17 cellular contexts compared by ENCODE assay signal in genomic region chr21:38954450-38955059, GRCh38.
DNase-seq lines count a peak whose midpoint lies in the region; ATAC-seq and TF ChIP-seq lines count a peak whose summit lies in the region.
"Had no signal": no experiment of that assay in that cellular context is flagged by ENCODE, and none has a peak within 500 bp of the region (broad histone marks: within the 10 kb centered on the region; RNA-seq: fewer than 3 reads in every experiment).

No MANE protein-coding gene starts in this region.

- no peaks in the 10 kb centered on the region for H3K79me2 ChIP-seq in neural progenitor cell (ENCODE audit: low read depth)

- H2BK12ac ChIP-seq in mesenchymal stem cell (ENCODE audit: low read length in 2 of 2): peak overlapping the region; percentile 75 to 87

- peaks cover 13% of the 10 kb centered on the region for H3K9me3 Mint-ChIP-seq in neural progenitor cell

- H3K4me3 ChIP-seq in mesenchymal stem cell (ENCODE audit: insufficient read depth in 1 of 2, low read depth in 1 of 2, low read length in 2 of 2): no peak overlapping the region
- H3K4me3 ChIP-seq in neural progenitor cell: no peak overlapping the region
- H3K4me3 ChIP-seq: breast epithelium, skin epidermis had no signal

- no peak overlapping the region for H3K23ac ChIP-seq in mesenchymal stem cell (ENCODE audit: low read length in 2 of 2)

- peak overlapping the region; percentile 24 to 47 for H3K4ac ChIP-seq in mesenchymal stem cell (ENCODE audit: low read depth in 1 of 2, low read length in 2 of 2)

- no peak overlapping the region for H2BK120ac ChIP-seq in mesenchymal stem cell (ENCODE audit: low read depth, low read length)

- H3K4me1 ChIP-seq in mesenchymal stem cell (ENCODE audit: control insufficient read depth, insufficient read depth, low read depth, low read length) (peaks cover 28% of the 10 kb centered on the region), neural progenitor cell (peaks cover 9% of the 10 kb centered on the region)
- H3K4me1 ChIP-seq: breast epithelium had no signal

- H3K27ac ChIP-seq in mesenchymal stem cell (ENCODE audit: low read length, poor library complexity, severe bottlenecking) (no peak overlapping the region), neural progenitor cell (no peak overlapping the region)
- H3K27ac ChIP-seq: breast epithelium, skin epidermis had no signal

- 99% methylated on average over 5 of the region's 5 CpGs for WGBS in mesenchymal stem cell

- H3K27ac Mint-ChIP-seq in neural progenitor cell: no peak overlapping the region
- H3K27ac Mint-ChIP-seq: activated naive CD4-positive, alpha-beta T cell treated with anti-CD3 and anti-CD28 coated beads, Interleukin-2, amount 50 U/mL, for 72 hours; stimulated activated effector memory CD8-positive, alpha-beta T cell treated with anti-CD3 and anti-CD28 coated beads, Interleukin-12 subunit alpha, Interleukin-12 subunit beta, amount 100 ng/mL, for 72 hours had no signal

- no peak overlapping the region for H4K8ac ChIP-seq in mesenchymal stem cell (ENCODE audit: low read length)

- H3K36me3 ChIP-seq in mesenchymal stem cell (ENCODE audit: control insufficient read depth in 1 of 2, insufficient read depth in 2 of 2, low read depth in 1 of 2, low read length in 2 of 2) (no peaks in the 10 kb centered on the region), neural progenitor cell (no peaks in the 10 kb centered on the region)
- H3K36me3 ChIP-seq: breast epithelium had no signal

- peak overlapping the region; percentile 34 for H4K91ac ChIP-seq in mesenchymal stem cell (ENCODE audit: low read length)

- H3K9me3 ChIP-seq in mesenchymal stem cell (ENCODE audit: control insufficient read depth, low read length) (no peaks in the 10 kb centered on the region), neural progenitor cell (ENCODE audit: low read depth) (no peaks in the 10 kb centered on the region)
- H3K9me3 ChIP-seq: breast epithelium had no signal

- DNase-seq in DMS53 treated with DMSO at 0.1 percent for 48 hours (lab: John Stamatoyannopoulos, UW; ENCODE audit: unreplicated experiment): peak; percentile 95
- peak; percentile 27 to 35 for DNase-seq in NCI-H187 (lab: John Stamatoyannopoulos, UW)
- DNase-seq in NCI-H774 (lab: John Stamatoyannopoulos, UW): peak; percentile 92
- DNase-seq in mesenchymal stem cell: no peak
- DNase-seq in MV-4-11 (lab: John Stamatoyannopoulos, UW): no peak
- no peak for DNase-seq in amygdala (lab: John Stamatoyannopoulos, UW)
- DNase-seq in neural progenitor cell (ENCODE audit: low spot score): no peak
- DNase-seq: activated CD4-positive, alpha-beta T cell treated with anti-CD3 and anti-CD28 coated beads for 48 hours; hippocampal formation; NCI-H1694; SIG-M5 had no signal

- no peak overlapping the region for H3K4me2 ChIP-seq in mesenchymal stem cell (ENCODE audit: low read length, poor library complexity, severe bottlenecking)
- no peak overlapping the region for H3K4me2 ChIP-seq in neural progenitor cell

- H2BK15ac ChIP-seq in mesenchymal stem cell (ENCODE audit: low read depth, poor library complexity, severe bottlenecking): peak overlapping the region; percentile 4

- H3K36me3 Mint-ChIP-seq in neural progenitor cell: no peaks in the 10 kb centered on the region
- H3K36me3 Mint-ChIP-seq: stimulated activated effector memory CD8-positive, alpha-beta T cell treated with anti-CD3 and anti-CD28 coated beads, Interleukin-12 subunit alpha, Interleukin-12 subunit beta, amount 100 ng/mL, for 72 hours had no signal

- H2BK5ac ChIP-seq in mesenchymal stem cell (ENCODE audit: low read depth, low read length, poor library complexity, severe bottlenecking): no peak overlapping the region

- H3K4me1 Mint-ChIP-seq in neural progenitor cell: peaks cover 14% of the 10 kb centered on the region

- H4K20me1 ChIP-seq in neural progenitor cell (ENCODE audit: low read depth): no peaks in the 10 kb centered on the region

- H3K9ac ChIP-seq in mesenchymal stem cell (ENCODE audit: low read length) (no peak overlapping the region), neural progenitor cell (no peak overlapping the region)

- H3K14ac ChIP-seq in mesenchymal stem cell (ENCODE audit: low read length in 2 of 2): no peak overlapping the region

- no peaks in the 10 kb centered on the region for H3K79me1 ChIP-seq in mesenchymal stem cell (replicated peaks; ENCODE audit: low read length, poor library complexity, severe bottlenecking)

- H3K27me3 ChIP-seq in mesenchymal stem cell (ENCODE audit: control insufficient read depth in 1 of 2, insufficient read depth in 1 of 2, low read length in 2 of 2) (peaks cover 0 to 7% of the 10 kb centered on the region in 2 experiments), neural progenitor cell (no peaks in the 10 kb centered on the region)
- H3K27me3 ChIP-seq: breast epithelium had no signal

- no peak overlapping the region for H2AFZ ChIP-seq in mesenchymal stem cell (ENCODE audit: low read depth, low read length)
- H2AFZ ChIP-seq in neural progenitor cell (replicated peaks): no peak overlapping the region

- no peak for ATAC-seq in HG02884 (IDR thresholded peaks at IDR 0.05; ENCODE audit: unreplicated experiment)
- ATAC-seq: activated naive CD4-positive, alpha-beta T cell treated with anti-CD3 and anti-CD28 coated beads, Interleukin-2, amount 50 U/mL, for 72 hours; HCT116; stimulated activated effector memory CD8-positive, alpha-beta T cell treated with anti-CD3 and anti-CD28 coated beads, Interleukin-12 subunit alpha, Interleukin-12 subunit beta, amount 100 ng/mL, for 72 hours had no signal

- H3K18ac ChIP-seq in mesenchymal stem cell (ENCODE audit: low read depth in 1 of 2, low read length in 2 of 2): peak overlapping the region; percentile 48 to 77

- H2AK5ac ChIP-seq in mesenchymal stem cell (ENCODE audit: low read length, severe bottlenecking): peak overlapping the region; percentile 52

- TF ChIP-seq CTCF in neural progenitor cell (IDR thresholded peaks at IDR 0.05): no peak

- H3K27me3 Mint-ChIP-seq in neural progenitor cell (ENCODE audit: insufficient read depth, low read depth): peaks cover 21% of the 10 kb centered on the region

- H3K4me3 Mint-ChIP-seq in neural progenitor cell: no peak overlapping the region
- H3K4me3 Mint-ChIP-seq: stimulated activated effector memory CD8-positive, alpha-beta T cell treated with anti-CD3 and anti-CD28 coated beads, Interleukin-12 subunit alpha, Interleukin-12 subunit beta, amount 100 ng/mL, for 72 hours had no signal

- H3F3A ChIP-seq in neural progenitor cell (ENCODE audit: low read depth): no peaks in the 10 kb centered on the region

Comparison
In these comparisons a context has a peak if more than half of its experiments do, and no peak if none do; other contexts are left out.
1. DNase-seq: peak in DMS53 treated with DMSO at 0.1 percent for 48 hours (single experiment), NCI-H187 (2 of 2) and NCI-H774 (single experiment); none in mesenchymal stem cell (single experiment), MV-4-11 (single experiment), amygdala (0 of 56) and neural progenitor cell (single experiment).